In genomic region chr1:165897326-165898303, GRCh38 we compare ENCODE assay signal across 11 cellular contexts.
DNase-seq lines count a peak whose midpoint lies in the region; ATAC-seq and FAIRE-seq lines count a peak whose summit lies in the region.
"Had no signal": no experiment of that assay in that cellular context is flagged by ENCODE, and none has a peak within 500 bp of the region (broad histone marks: within the 10 kb centered on the region; RNA-seq: fewer than 3 reads in every experiment).

No MANE protein-coding gene starts in this region.

- H3K4me1 Mint-ChIP-seq in activated T-helper 17 cell treated with anti-CD3 and anti-CD28 coated beads, Interleukin-2, amount 50 U/mL, for 72 hours: peaks cover 8% of the 10 kb centered on the region
- peaks cover 15 to 16% of the 10 kb centered on the region in 2 donors for H3K4me1 Mint-ChIP-seq in immature natural killer cell

- no peaks in the 10 kb centered on the region for H3K27me3 Mint-ChIP-seq in activated T-helper 17 cell treated with anti-CD3 and anti-CD28 coated beads, Interleukin-2, amount 50 U/mL, for 72 hours
- peaks cover 0 to 3% (median 0%) of the 10 kb centered on the region in 3 donors for H3K27me3 Mint-ChIP-seq in immature natural killer cell (ENCODE audit: low read depth in 3 of 3)

- DNase-seq in AG08395 (ENCODE audit: low spot score) (peak; percentile 40), immature natural killer cell (peak; percentile 2 to 9 (median 7)), ACHN (no peak), HTR-8/SVneo (ENCODE audit: insufficient read length, low spot score) (no peak)
- DNase-seq: activated gamma-delta T cell, esophagus squamous epithelium, NCI-H446 treated with DMSO at 0.1 percent for 48 hours had no signal

- in situ Hi-C loops in ACHN (cut with HindIII; ENCODE audit: low pct_ligation_motif_present, low pct_unique_long_range_greater_than_20kb, low sequenced_read_pairs): no loop called here

- H3K4me3 Mint-ChIP-seq in activated T-helper 17 cell treated with anti-CD3 and anti-CD28 coated beads, Interleukin-2, amount 50 U/mL, for 72 hours: no peak overlapping the region
- H3K4me3 Mint-ChIP-seq in immature natural killer cell: no peak overlapping the region

- FAIRE-seq in HTR-8/SVneo (lab: Jason Lieb, UNC): no peak

- H3K27ac Mint-ChIP-seq in activated T-helper 17 cell treated with anti-CD3 and anti-CD28 coated beads, Interleukin-2, amount 50 U/mL, for 72 hours: peak overlapping the region; percentile 28
- peak overlapping the region; percentile 19 to 79 (median 41) for H3K27ac Mint-ChIP-seq in immature natural killer cell

- no peaks in the 10 kb centered on the region for H3K9me3 Mint-ChIP-seq in activated T-helper 17 cell treated with anti-CD3 and anti-CD28 coated beads, Interleukin-2, amount 50 U/mL, for 72 hours
- H3K9me3 Mint-ChIP-seq in immature natural killer cell: no peaks in the 10 kb centered on the region

- peaks cover 92% of the 10 kb centered on the region for H3K36me3 Mint-ChIP-seq in activated T-helper 17 cell treated with anti-CD3 and anti-CD28 coated beads, Interleukin-2, amount 50 U/mL, for 72 hours (ENCODE audit: low read depth)
- H3K36me3 Mint-ChIP-seq in immature natural killer cell: peaks cover 20 to 25% (median 21%) of the 10 kb centered on the region in 3 donors

- ATAC-seq in GM19463 (IDR thresholded peaks at IDR 0.05; ENCODE audit: unreplicated experiment) (peak; percentile 57), HG03521 (IDR thresholded peaks at IDR 0.05; ENCODE audit: unreplicated experiment) (no peak), HG02798 (IDR thresholded peaks at IDR 0.05; ENCODE audit: poor library complexity, unreplicated experiment) (no peak)
- peak; percentile 59 for ATAC-seq in activated T-helper 17 cell treated with anti-CD3 and anti-CD28 coated beads, Interleukin-2, amount 50 U/mL, for 72 hours (replicated peaks)

Comparison
In these comparisons a context has a peak if more than half of its experiments do, and no peak if none do; other contexts are left out.
1. DNase-seq: peak in AG08395 (single experiment) and immature natural killer cell (3 of 3); none in ACHN (single experiment) and HTR-8/SVneo (single experiment).
2. ATAC-seq: peak in GM19463 (single experiment) and activated T-helper 17 cell treated with anti-CD3 and anti-CD28 coated beads, Interleukin-2, amount 50 U/mL, for 72 hours (single experiment); none in HG03521 (single experiment) and HG02798 (single experiment).